8 cellular contexts compared by ENCODE assay signal in genomic region chr17:63826468-63827001, GRCh38. TPM values are rescaled to one million over a fixed set of nuclear protein-coding genes. Genes with fewer than 3 reads are reported as not detected.
DNase-seq lines count a peak whose midpoint lies in the region; ATAC-seq, FAIRE-seq and TF ChIP-seq lines count a peak whose summit lies in the region.

No MANE protein-coding gene starts in this region.

- dilution Hi-C loops in keratinocyte (cut with MboI; ENCODE audit: extremely low pct_ligation_motif_present, low sequenced_read_pairs): no loop called here

- H3K79me2 ChIP-seq in keratinocyte (ENCODE audit: control insufficient read depth, insufficient read depth, low read length): peaks cover 64% of the 10 kb centered on the region

- H3K27me3 ChIP-seq in keratinocyte (ENCODE audit: control insufficient read depth, extremely low read depth, insufficient read depth, low read length): no peaks in the 10 kb centered on the region
- no peaks in the 10 kb centered on the region for H3K27me3 ChIP-seq in stomach smooth muscle (ENCODE audit: control insufficient read depth in 1 of 2, insufficient read depth in 2 of 2, low read length in 2 of 2)

- H3K9me1 ChIP-seq in keratinocyte (ENCODE audit: control insufficient read depth, extremely low read depth, insufficient read depth, low read length): no peaks in the 10 kb centered on the region

- H3K36me3 ChIP-seq in keratinocyte (ENCODE audit: control insufficient read depth in 2 of 2, extremely low read depth in 1 of 2, insufficient read depth in 2 of 2, low read length in 2 of 2): peaks cover 52 to 55% of the 10 kb centered on the region in 2 experiments
- H3K36me3 ChIP-seq in stomach smooth muscle (ENCODE audit: control insufficient read depth in 2 of 2, insufficient read depth in 2 of 2, low read length in 2 of 2): peaks cover 63 to 64% of the 10 kb centered on the region in 2 donors

- H3K4me2 ChIP-seq in keratinocyte (ENCODE audit: control insufficient read depth, extremely low read depth, insufficient read depth, low read depth, low read length): peak overlapping the region; percentile 97

- H3K4me3 ChIP-seq in astrocyte of the cerebellum (ENCODE audit: low read depth, low read length) (peak overlapping the region; percentile 98), keratinocyte (ENCODE audit: control insufficient read depth in 2 of 3, extremely low read depth in 1 of 3, insufficient read depth in 2 of 3, low read depth in 1 of 3, low read length in 3 of 3) (peak overlapping the region; percentile 77 to 92 (median 78)), stomach smooth muscle (ENCODE audit: low read length in 2 of 2) (peak overlapping the region; percentile 85 to 96)

- TF ChIP-seq CTCF in astrocyte of the cerebellum (IDR thresholded peaks at IDR 0.05; ENCODE audit: low read depth, low read length, missing control alignments) (no peak), keratinocyte (optimal IDR thresholded peaks at IDR 0.05 in 1 of 3, IDR thresholded peaks at IDR 0.05 in 1 of 3, conservative IDR thresholded peaks at IDR 0.05 in 1 of 3; ENCODE audit: extremely low read depth in 1 of 3, insufficient read depth in 2 of 3, low read length in 3 of 3) (no peak)

- no peak for DNase-seq in astrocyte of the cerebellum (ENCODE audit: low read depth)
- no peak for DNase-seq in keratinocyte (ENCODE audit: low read depth, low spot score)
- DNase-seq in islet precursor cell: no peak
- DNase-seq in NCI-H510A treated with DMSO at 0.1 percent for 48 hours (lab: John Stamatoyannopoulos, UW): no peak

- peak overlapping the region; percentile 95 for H2AFZ ChIP-seq in keratinocyte (ENCODE audit: control insufficient read depth, low read length)

- peak overlapping the region; percentile 96 for H3K9ac ChIP-seq in keratinocyte (ENCODE audit: control insufficient read depth, extremely low read depth, insufficient read depth, low read length)
- H3K9ac ChIP-seq in stomach smooth muscle (ENCODE audit: low read length in 2 of 2): peak overlapping the region; percentile 82 to 86

- no peak for FAIRE-seq in keratinocyte (lab: Jason Lieb, UNC)

- H3K27ac ChIP-seq in keratinocyte (ENCODE audit: control insufficient read depth, insufficient read depth, low read length): peak overlapping the region; percentile 98
- peak overlapping the region; percentile 87 for H3K27ac ChIP-seq in stomach smooth muscle (ENCODE audit: low read length)

- no peak for TF ChIP-seq RAD21 in Ishikawa (IDR thresholded peaks at IDR 0.05; ENCODE audit: low read depth)

- ATAC-seq in GM18867 (IDR thresholded peaks at IDR 0.05; ENCODE audit: unreplicated experiment): peak; percentile 6
- no peak for ATAC-seq in HG03469 (IDR thresholded peaks at IDR 0.05; ENCODE audit: unreplicated experiment)

- no peak for TF ChIP-seq EP300 in Ishikawa (IDR thresholded peaks at IDR 0.05; ENCODE audit: borderline replicate concordance)

- peaks cover 3% of the 10 kb centered on the region for H4K20me1 ChIP-seq in keratinocyte (ENCODE audit: control insufficient read depth, extremely low read depth, insufficient read depth, low read length)

- in situ Hi-C loops in astrocyte of the cerebellum (cut with HindIII; ENCODE audit: low sequenced_read_pairs): no loop called here

- H3K9me3 ChIP-seq in keratinocyte (ENCODE audit: control insufficient read depth, low read depth, low read length) (no peaks in the 10 kb centered on the region), stomach smooth muscle (ENCODE audit: control insufficient read depth in 2 of 2, low read length in 2 of 2) (no peaks in the 10 kb centered on the region)

- H3K4me1 ChIP-seq in keratinocyte (ENCODE audit: control insufficient read depth, extremely low read depth, insufficient read depth, low read length) (peaks cover 19% of the 10 kb centered on the region), stomach smooth muscle (ENCODE audit: control insufficient read depth, insufficient read depth, low read length) (peaks cover 30% of the 10 kb centered on the region)

TF ChIP-seq in Ishikawa, 13 proteins besides CTCF, POLR2A, EP300 and RAD21:
- TF ChIP-seq MAX (IDR thresholded peaks at IDR 0.05) (no peak), ZBTB7A (IDR thresholded peaks at IDR 0.05; ENCODE audit: low read depth) (0 out of 2 replicates have a peak, but pooled peaks have one; percentile 37)

RNA-seq across cellular contexts. Expression of gene PSMC5, which starts 0.7 kb away (rescaled TPM):
- polyA plus RNA-seq in keratinocyte: 111 to 208 TPM (median 141 TPM) in 3 replicates
- polyA plus RNA-seq in keratinocyte (2011; ENCODE audit: low read depth): 130 TPM
- 141 and 155 TPM in 2 replicates for polyA plus RNA-seq in keratinocyte (2011; cell fraction: cytosol; rRNA removed)
- 115 TPM in 2 replicates for polyA plus RNA-seq in keratinocyte (2011; cell fraction: nucleus; rRNA removed)
- 93.3 and 143 TPM in 2 replicates for polyA plus RNA-seq in keratinocyte (2012; ENCODE audit: low replicate concordance)
- polyA minus RNA-seq in keratinocyte: 71.5 to 165 TPM (median 143 TPM) in 3 replicates
- 100 TPM for polyA minus RNA-seq in keratinocyte (2011; cell fraction: cytosol; rRNA and poly(A)+ RNA removed)
- 36.1 and 56.9 TPM in 2 replicates for polyA minus RNA-seq in keratinocyte (2011; cell fraction: nucleus; rRNA and poly(A)+ RNA removed)

RNA-seq across cellular contexts. Expression of gene FTSJ3, which starts 0.9 kb away (rescaled TPM):
- polyA plus RNA-seq in keratinocyte: 35.4 to 48.5 TPM (median 43.7 TPM) in 3 replicates
- 22.7 TPM for polyA plus RNA-seq in keratinocyte (2011; ENCODE audit: low read depth)
- 26.8 and 31.6 TPM in 2 replicates for polyA plus RNA-seq in keratinocyte (2011; cell fraction: cytosol; rRNA removed)
- 65.6 and 77.0 TPM in 2 replicates for polyA plus RNA-seq in keratinocyte (2011; cell fraction: nucleus; rRNA removed)
- polyA plus RNA-seq in keratinocyte (2012; ENCODE audit: low replicate concordance): 19.0 and 39.7 TPM in 2 replicates
- polyA minus RNA-seq in keratinocyte: 41.5 to 50.2 TPM (median 46.3 TPM) in 3 replicates
- polyA minus RNA-seq in keratinocyte (2011; cell fraction: cytosol; rRNA and poly(A)+ RNA removed): 18.6 TPM
- 45.5 and 50.7 TPM in 2 replicates for polyA minus RNA-seq in keratinocyte (2011; cell fraction: nucleus; rRNA and poly(A)+ RNA removed)

RNA-seq across cellular contexts. Expression of gene SMARCD2, which starts 15.9 kb away (rescaled TPM):
- polyA plus RNA-seq in keratinocyte: 80.3 to 99.8 TPM (median 86.3 TPM) in 3 replicates
- 40.3 TPM for polyA plus RNA-seq in keratinocyte (2011; ENCODE audit: low read depth)
- polyA plus RNA-seq in keratinocyte (2011; cell fraction: cytosol; rRNA removed): 69.0 and 79.0 TPM in 2 replicates
- 91.1 and 95.0 TPM in 2 replicates for polyA plus RNA-seq in keratinocyte (2011; cell fraction: nucleus; rRNA removed)
- 70.5 and 75.3 TPM in 2 replicates for polyA plus RNA-seq in keratinocyte (2012; ENCODE audit: low replicate concordance)
- 113 to 179 TPM (median 177 TPM) in 3 replicates for polyA minus RNA-seq in keratinocyte
- 102 TPM for polyA minus RNA-seq in keratinocyte (2011; cell fraction: cytosol; rRNA and poly(A)+ RNA removed)
- polyA minus RNA-seq in keratinocyte (2011; cell fraction: nucleus; rRNA and poly(A)+ RNA removed): 40.4 and 47.6 TPM in 2 replicates

RNA-seq across cellular contexts. Expression of gene CSH2, which starts 46.9 kb away (rescaled TPM):
- not detected in 3 replicates for polyA plus RNA-seq in keratinocyte
- polyA plus RNA-seq in keratinocyte (2011; ENCODE audit: low read depth): not detected
- not detected in 2 replicates for polyA plus RNA-seq in keratinocyte (2011; cell fraction: cytosol; rRNA removed)
- not detected in 2 replicates for polyA plus RNA-seq in keratinocyte (2011; cell fraction: nucleus; rRNA removed)
- not detected in 2 replicates for polyA plus RNA-seq in keratinocyte (2012; ENCODE audit: low replicate concordance)
- not detected in 3 replicates for polyA minus RNA-seq in keratinocyte
- not detected for polyA minus RNA-seq in keratinocyte (2011; cell fraction: cytosol; rRNA and poly(A)+ RNA removed)
- polyA minus RNA-seq in keratinocyte (2011; cell fraction: nucleus; rRNA and poly(A)+ RNA removed): not detected in 2 replicates

RNA-seq across cellular contexts. Expression of gene DDX42, which starts 52.6 kb away (rescaled TPM):
- 74.8 to 116 TPM (median 86.2 TPM) in 3 replicates for polyA plus RNA-seq in keratinocyte
- polyA plus RNA-seq in keratinocyte (2011; ENCODE audit: low read depth): 74.2 TPM
- 48.2 and 63.9 TPM in 2 replicates for polyA plus RNA-seq in keratinocyte (2011; cell fraction: cytosol; rRNA removed)
- polyA plus RNA-seq in keratinocyte (2011; cell fraction: nucleus; rRNA removed): 277 and 324 TPM in 2 replicates
- 40.9 and 67.4 TPM in 2 replicates for polyA plus RNA-seq in keratinocyte (2012; ENCODE audit: low replicate concordance)
- polyA minus RNA-seq in keratinocyte: 38.2 to 89.4 TPM (median 41.3 TPM) in 3 replicates
- polyA minus RNA-seq in keratinocyte (2011; cell fraction: cytosol; rRNA and poly(A)+ RNA removed): 45.7 TPM
- polyA minus RNA-seq in keratinocyte (2011; cell fraction: nucleus; rRNA and poly(A)+ RNA removed): 64.8 and 154 TPM in 2 replicates
